ENCODE assay signal across 27 cellular contexts in the genomic region with DNA sequence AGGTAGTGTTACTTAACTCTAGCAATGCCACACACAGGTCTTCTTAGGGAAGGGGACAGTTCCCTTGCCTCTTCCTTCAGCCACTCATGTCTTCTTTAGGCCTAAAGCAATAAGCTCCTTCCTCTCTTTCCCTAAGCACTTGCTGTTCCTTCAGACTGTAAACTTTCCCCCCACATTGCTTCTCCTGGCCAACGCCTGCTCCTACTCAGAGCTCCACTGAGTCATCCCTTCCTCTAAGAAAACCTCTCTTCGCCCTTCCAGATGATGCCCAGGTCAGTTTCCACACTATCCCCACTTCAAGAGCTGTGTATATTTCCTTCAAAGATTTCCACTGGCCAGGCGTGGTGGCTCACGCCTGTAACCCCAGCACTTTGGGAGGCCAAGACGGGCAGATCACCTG. TPM values are rescaled to one million over a fixed set of nuclear protein-coding genes. Genes with fewer than 3 reads are reported as not detected.
A peak's percentile ranks its signal among the peaks of the same experiment; 100 is the strongest.
DNase-seq lines count a peak whose midpoint lies in the region; TF ChIP-seq lines count a peak whose summit lies in the region.
"Had no signal": no experiment of that assay in that cellular context is flagged by ENCODE, and none has a peak within 500 bp of the region (broad histone marks: within the 10 kb centered on the region; RNA-seq: fewer than 3 reads in every experiment).

No MANE protein-coding gene starts in this region.

- no peaks in the 10 kb centered on the region for H3K9me3 ChIP-seq in WERI-Rb-1 (ENCODE audit: severe bottlenecking)
- H3K9me3 ChIP-seq: BLaER1 treated with 17β-estradiol and CSF1 and Interleukin-3, amounts not matched to agents 10 nM and 100 nM; mucosa of descending colon; SJCRH30 had no signal

- DNase-seq in AG20443 (ENCODE audit: low spot score), result peak; percentile 63
- DNase-seq in HT1080 (ENCODE audit: low read depth), result peak; percentile 76
- DNase-seq in choroid plexus epithelial cell (ENCODE audit: low read depth), result peak; percentile 46
- DNase-seq in fibroblast of the aortic adventitia (ENCODE audit: low read depth), result peak; percentile 47
- DNase-seq in nucleus accumbens (lab: John Stamatoyannopoulos, UW), result no peak
- DNase-seq in NCI-H187 treated with DMSO at 0.1 percent for 48 hours (lab: John Stamatoyannopoulos, UW), result no peak
- DNase-seq in activated gamma-delta T cell treated with Interleukin-2 at 50 U/mL for 16 hours, result no peak
- DNase-seq in WERI-Rb-1, result no peak
- DNase-seq: ACHN; activated CD4-positive, alpha-beta T cell treated with anti-CD3 and anti-CD28 coated beads, Interleukin-2, amount 50 U/mL, for 48 hours; activated CD4-positive, CD25-positive, alpha-beta regulatory T cell; activated naive CD8-positive, alpha-beta T cell treated with anti-CD3 and anti-CD28 coated beads, Interleukin-2, amount 10 ng/mL, durations not matched to agents 7 days and 5 days; COR-L47; mucosa of descending colon; NCI-H1105 treated with DMSO at 0.1 percent for 48 hours; NCI-H2029; NCI-H2227 treated with DMSO at 0.1 percent for 48 hours; NCI-H69; posterior cingulate gyrus; SJCRH30; stimulated activated CD4-positive, alpha-beta T cell treated with anti-CD3 and anti-CD28 coated beads, Interleukin-12 subunit alpha, Interleukin-12 subunit beta, amount 100 ng/mL, for 4 hours; stimulated activated CD4-positive, alpha-beta T cell treated with anti-CD3 and anti-CD28 coated beads, Interleukin-4, amount 100 ng/mL, for 1 hour; T1000 had no signal

- H3K27me3 ChIP-seq in WERI-Rb-1 (ENCODE audit: insufficient read depth, low read depth, severe bottlenecking), result no peaks in the 10 kb centered on the region
- H3K27me3 ChIP-seq: BLaER1 treated with 17β-estradiol and CSF1 and Interleukin-3, amounts not matched to agents 10 nM and 100 nM; SJCRH30 had no signal

- no peaks in the 10 kb centered on the region for H3K36me3 ChIP-seq in WERI-Rb-1
- H3K36me3 ChIP-seq: BLaER1 treated with 17β-estradiol and CSF1 and Interleukin-3, amounts not matched to agents 10 nM and 100 nM; SJCRH30 had no signal

- H3K4me3 ChIP-seq in choroid plexus epithelial cell (ENCODE audit: low read depth, low read length) (no peak overlapping the region), fibroblast of the aortic adventitia (ENCODE audit: low read depth, low read length) (no peak overlapping the region), WERI-Rb-1 (ENCODE audit: low read depth, low read length) (no peak overlapping the region)
- H3K4me3 ChIP-seq: BLaER1 treated with 17β-estradiol and CSF1 and Interleukin-3, amounts not matched to agents 10 nM and 100 nM; GM23338; lung; mucosa of descending colon; SJCRH30 had no signal

- H3K27ac ChIP-seq in WERI-Rb-1, result no peak overlapping the region
- H3K27ac ChIP-seq: BLaER1 treated with 17β-estradiol and CSF1 and Interleukin-3, amounts not matched to agents 10 nM and 100 nM; epithelial cell of prostate; SJCRH30 had no signal

- TF ChIP-seq CTCF in choroid plexus epithelial cell (conservative IDR thresholded peaks at IDR 0.05; ENCODE audit: low read depth, low read length) (no peak), fibroblast of the aortic adventitia (IDR thresholded peaks at IDR 0.05; ENCODE audit: insufficient read depth, low read length) (no peak), WERI-Rb-1 (IDR thresholded peaks at IDR 0.05; ENCODE audit: low read depth, low read length) (no peak)

RNA-seq across cellular contexts. Expression of gene EPOP, which starts 12.5 kb away (rescaled TPM):
- 3.3 and 3.9 TPM in 2 replicates for total RNA-seq in HT1080 (2014; rRNA removed; shearing (Covaris generic))
- 6.0 and 7.2 TPM in 2 replicates for polyA plus RNA-seq in HT1080 (2015; cell fraction: cytosol; rRNA removed)
- polyA plus RNA-seq in HT1080 (2015; cell fraction: nucleus; rRNA removed), result 2.2 and 2.9 TPM in 2 replicates
- 0.99 and 5.0 TPM in 2 replicates for total RNA-seq in fibroblast of the aortic adventitia (ENCODE audit: low replicate concordance)

RNA-seq across cellular contexts. Expression of gene MLLT6, which starts 17.8 kb away (rescaled TPM):
- 31.7 and 38.5 TPM in 2 replicates for total RNA-seq in HT1080 (2014; rRNA removed; shearing (Covaris generic))
- 21.9 and 23.3 TPM in 2 replicates for polyA plus RNA-seq in HT1080 (2015; cell fraction: cytosol; rRNA removed)
- polyA plus RNA-seq in HT1080 (2015; cell fraction: nucleus; rRNA removed), result 78.2 and 86.9 TPM in 2 replicates
- total RNA-seq in fibroblast of the aortic adventitia (ENCODE audit: low replicate concordance), result 19.1 and 38.7 TPM in 2 replicates

RNA-seq across cellular contexts. Expression of gene CISD3, which starts 42.9 kb away (rescaled TPM):
- 14.3 and 15.2 TPM in 2 replicates for total RNA-seq in HT1080 (2014; rRNA removed; shearing (Covaris generic))
- polyA plus RNA-seq in HT1080 (2015; cell fraction: cytosol; rRNA removed), result 10.3 and 20.0 TPM in 2 replicates
- polyA plus RNA-seq in HT1080 (2015; cell fraction: nucleus; rRNA removed), result 4.5 and 5.9 TPM in 2 replicates
- total RNA-seq in fibroblast of the aortic adventitia (ENCODE audit: low replicate concordance), result 3.4 and 6.5 TPM in 2 replicates

Comparison
In these comparisons a context has a peak if more than half of its experiments do, and no peak if none do; other contexts are left out.
1. DNase-seq: peak in AG20443 (single experiment), HT1080 (single experiment), choroid plexus epithelial cell (single experiment) and fibroblast of the aortic adventitia (single experiment); none in nucleus accumbens (0 of 56), NCI-H187 treated with DMSO at 0.1 percent for 48 hours (single experiment), activated gamma-delta T cell treated with Interleukin-2 at 50 U/mL for 16 hours (single experiment) and WERI-Rb-1 (single experiment).